In genomic region chr14:71165121-71165574, GRCh38 we compare ENCODE assay signal across 1 cellular context.
TF ChIP-seq lines count a peak whose summit lies in the region.

No MANE protein-coding gene starts in this region.

TF ChIP-seq in IMR-90, 13 proteins besides CTCF, POLR2A, EP300 and RAD21 (continued from another document):
- TF ChIP-seq MXI1 (IDR thresholded peaks at IDR 0.05; ENCODE audit: borderline replicate concordance, low read depth, low read length): no peak
- TF ChIP-seq BHLHE40 (IDR thresholded peaks at IDR 0.05; ENCODE audit: low read depth, low read length): no peak
- TF ChIP-seq SMC3 (IDR thresholded peaks at IDR 0.05; ENCODE audit: low read depth, low read length): no peak
- TF ChIP-seq ELK1 (IDR thresholded peaks at IDR 0.05; ENCODE audit: borderline replicate concordance, low read depth, low read length): no peak
- TF ChIP-seq CEBPB (IDR thresholded peaks at IDR 0.05; ENCODE audit: low read depth, low read length): no peak
- no peak for TF ChIP-seq CHD1 (IDR thresholded peaks at IDR 0.05; ENCODE audit: low read depth, low read length)
- TF ChIP-seq MAFK (IDR thresholded peaks at IDR 0.05; ENCODE audit: low read depth, low read length): no peak
- TF ChIP-seq FOS (IDR thresholded peaks at IDR 0.05; ENCODE audit: low read depth, low read length): no peak
